Comparison of ENCODE assay signal across 8 cellular contexts in genomic region chr13:42720116-42720857, GRCh38.
DNase-seq lines count a peak whose midpoint lies in the region; ATAC-seq and TF ChIP-seq lines count a peak whose summit lies in the region.

No MANE protein-coding gene starts in this region.

- intact Hi-C loops in Caco-2 (cut with micrococcal nuclease; ENCODE audit: unreplicated experiment), result no loop called here

- no peak overlapping the region for H3K27ac Mint-ChIP-seq in Caco-2 (ENCODE audit: unreplicated experiment)
- no peak overlapping the region for H3K27ac Mint-ChIP-seq in WTC11
- H3K27ac Mint-ChIP-seq in mesothelial cell of epicardium, result peak overlapping the region; percentile 34
- no peak overlapping the region for H3K27ac Mint-ChIP-seq in CD8-positive, alpha-beta memory T cell

- TF ChIP-seq RAD21 in Ishikawa (IDR thresholded peaks at IDR 0.05; ENCODE audit: low read depth), result no peak

- H3K27me3 Mint-ChIP-seq in Caco-2 (ENCODE audit: insufficient read depth, unreplicated experiment) (peaks cover 13% of the 10 kb centered on the region), WTC11 (ENCODE audit: low read depth) (no peaks in the 10 kb centered on the region), mesothelial cell of epicardium (ENCODE audit: low read depth) (no peaks in the 10 kb centered on the region)
- H3K27me3 Mint-ChIP-seq in CD8-positive, alpha-beta memory T cell, result peaks cover 11 to 44% of the 10 kb centered on the region in 2 donors

- H3K27ac ChIP-seq in SJCRH30, result no peak overlapping the region
- H3K27ac ChIP-seq in CD8-positive, alpha-beta memory T cell (ENCODE audit: low read depth, low read length), result no peak overlapping the region

- no peaks in the 10 kb centered on the region for H3K4me1 Mint-ChIP-seq in Caco-2 (ENCODE audit: low read depth, unreplicated experiment)
- no peaks in the 10 kb centered on the region for H3K4me1 Mint-ChIP-seq in WTC11
- peaks cover 11% of the 10 kb centered on the region for H3K4me1 Mint-ChIP-seq in mesothelial cell of epicardium
- H3K4me1 Mint-ChIP-seq in CD8-positive, alpha-beta memory T cell, result no peaks in the 10 kb centered on the region

- H3K9me3 Mint-ChIP-seq in Caco-2 (ENCODE audit: unreplicated experiment), result no peaks in the 10 kb centered on the region
- H3K9me3 Mint-ChIP-seq in WTC11, result 0 out of 2 replicates have a peak, but pooled peaks cover 3% of the 10 kb centered on the region
- H3K9me3 Mint-ChIP-seq in mesothelial cell of epicardium, result peaks cover 4% of the 10 kb centered on the region
- H3K9me3 Mint-ChIP-seq in CD8-positive, alpha-beta memory T cell, result peaks cover 0 to 2% (median 0%) of the 10 kb centered on the region in 5 donors

- no peak for TF ChIP-seq CTCF in Caco-2 (IDR thresholded peaks at IDR 0.05; ENCODE audit: insufficient read depth in 1 of 2, low read depth in 1 of 2, low read length in 1 of 2, severe bottlenecking in 1 of 2, unreplicated experiment in 1 of 2)
- no peak for TF ChIP-seq CTCF in WTC11 (IDR thresholded peaks at IDR 0.05)
- TF ChIP-seq CTCF in mesothelial cell of epicardium (IDR thresholded peaks at IDR 0.05; ENCODE audit: unreplicated experiment), result no peak

- no TSS peak for BruUV-seq in Caco-2 (replicated peaks; lab: Mats Ljungman, UMichigan)

- ATAC-seq in WTC11 (no peak), GM19452 (IDR thresholded peaks at IDR 0.05; ENCODE audit: unreplicated experiment) (no peak)

- H3K4me1 ChIP-seq in Caco-2 (no peaks in the 10 kb centered on the region), SJCRH30 (no peaks in the 10 kb centered on the region)
- H3K4me1 ChIP-seq in CD8-positive, alpha-beta memory T cell (ENCODE audit: insufficient read depth, low read length), result no peaks in the 10 kb centered on the region

- H3K9me3 ChIP-seq in Caco-2 (no peaks in the 10 kb centered on the region), SJCRH30 (replicated peaks) (no peaks in the 10 kb centered on the region)
- no peaks in the 10 kb centered on the region for H3K9me3 ChIP-seq in CD8-positive, alpha-beta memory T cell (ENCODE audit: low read length)

- CTCF ChIA-PET in Caco-2 (lab: Charles Lee), result no interaction called here
- CTCF ChIA-PET in WTC11 (lab: Charles Lee), result no interaction called here
- CTCF ChIA-PET in CD8-positive, alpha-beta memory T cell (lab: Charles Lee), result no interaction called here

- H3K27me3 ChIP-seq in Caco-2 (replicated peaks; ENCODE audit: control insufficient read depth, insufficient read depth, low read length) (peaks cover 1% of the 10 kb centered on the region; the same call in 1 of the 2 replicates), SJCRH30 (0 out of 2 replicates have a peak, but pooled peaks cover 3% of the 10 kb centered on the region)
- no peaks in the 10 kb centered on the region for H3K27me3 ChIP-seq in CD8-positive, alpha-beta memory T cell (ENCODE audit: insufficient read depth, low read length, poor library complexity, severe bottlenecking)

- POLR2A ChIA-PET in Caco-2 (lab: Charles Lee), result no interaction called here
- POLR2A ChIA-PET in WTC11 (lab: Charles Lee), result no interaction called here
- POLR2A ChIA-PET in CD8-positive, alpha-beta memory T cell (lab: Charles Lee), result no interaction called here

- H3K4me3 ChIP-seq in Caco-2 (ENCODE audit: low read depth, low read length), result no peak overlapping the region
- H3K4me3 ChIP-seq in SJCRH30, result no peak overlapping the region
- no peak overlapping the region for H3K4me3 ChIP-seq in CD8-positive, alpha-beta memory T cell (ENCODE audit: low read length)

- peak; percentile 52 to 57 for DNase-seq in Caco-2
- DNase-seq in WTC11 (ENCODE audit: low spot score), result no peak
- DNase-seq in mesothelial cell of epicardium (ENCODE audit: low spot score in 2 of 2, unreplicated experiment in 2 of 2), result no peak
- no peak for DNase-seq in SJCRH30
- DNase-seq in iPS-NIHi11 (ENCODE audit: low spot score), result no peak
- no peak for DNase-seq in CD8-positive, alpha-beta memory T cell

- TF ChIP-seq EP300 in Ishikawa (IDR thresholded peaks at IDR 0.05; ENCODE audit: borderline replicate concordance), result no peak

- H3K36me3 Mint-ChIP-seq in Caco-2 (ENCODE audit: insufficient read depth, unreplicated experiment) (no peaks in the 10 kb centered on the region), WTC11 (no peaks in the 10 kb centered on the region), mesothelial cell of epicardium (no peaks in the 10 kb centered on the region)
- H3K36me3 Mint-ChIP-seq in CD8-positive, alpha-beta memory T cell, result no peaks in the 10 kb centered on the region

- no peaks in the 10 kb centered on the region for H3K36me3 ChIP-seq in Caco-2 (ENCODE audit: control insufficient read depth, insufficient read depth, low read length)
- H3K36me3 ChIP-seq in SJCRH30, result no peaks in the 10 kb centered on the region
- no peaks in the 10 kb centered on the region for H3K36me3 ChIP-seq in CD8-positive, alpha-beta memory T cell (ENCODE audit: insufficient read depth, low read length)

- H3K4me3 Mint-ChIP-seq in Caco-2 (ENCODE audit: unreplicated experiment), result no peak overlapping the region
- H3K4me3 Mint-ChIP-seq in WTC11, result no peak overlapping the region
- no peak overlapping the region for H3K4me3 Mint-ChIP-seq in mesothelial cell of epicardium
- no peak overlapping the region for H3K4me3 Mint-ChIP-seq in CD8-positive, alpha-beta memory T cell

TF ChIP-seq in Ishikawa, 13 proteins besides CTCF, POLR2A, EP300 and RAD21:
- TF ChIP-seq CEBPB (IDR thresholded peaks at IDR 0.05) (peak; percentile 86), CREB1 (IDR thresholded peaks at IDR 0.05; ENCODE audit: low read depth) (no peak)

TF ChIP-seq in WTC11, 78 proteins besides CTCF, POLR2A, EP300 and RAD21:
- TF ChIP-seq GABPB1 (CRISPR knock-in tag; IDR thresholded peaks at IDR 0.05), result peak; percentile 87
- no peak for TF ChIP-seq SMAD4 (CRISPR knock-in tag; IDR thresholded peaks at IDR 0.05)

Comparison
In these comparisons a context has a peak if more than half of its experiments do, and no peak if none do; other contexts are left out.
1. DNase-seq: peak in Caco-2 (2 of 2); none in WTC11 (single experiment), mesothelial cell of epicardium (0 of 2), SJCRH30 (0 of 2), iPS-NIHi11 (single experiment) and CD8-positive, alpha-beta memory T cell (0 of 5).